In genomic region chr11:118304809-118305248, GRCh38 we compare ENCODE assay signal across 1 cellular context.
TF ChIP-seq lines count a peak whose summit lies in the region.

No MANE protein-coding gene starts in this region.

TF ChIP-seq in GM12878, 131 proteins besides CTCF, POLR2A, EP300 and RAD21:
- TF ChIP-seq SIN3A (IDR thresholded peaks at IDR 0.05; ENCODE audit: low read depth, low read length), result no peak
- TF ChIP-seq TCF7 (IDR thresholded peaks at IDR 0.05; ENCODE audit: borderline replicate concordance), result no peak
- TF ChIP-seq IRF4 (IDR thresholded peaks at IDR 0.05; ENCODE audit: low read depth, low read length), result no peak
- TF ChIP-seq YY1 (IDR thresholded peaks at IDR 0.05; ENCODE audit: low read depth, low read length), result peak; percentile 31; the same call in 1 of the 2 replicates
- TF ChIP-seq ZNF217 (IDR thresholded peaks at IDR 0.05), result no peak
